Comparison of ENCODE assay signal across 8 cellular contexts in the genomic region with DNA sequence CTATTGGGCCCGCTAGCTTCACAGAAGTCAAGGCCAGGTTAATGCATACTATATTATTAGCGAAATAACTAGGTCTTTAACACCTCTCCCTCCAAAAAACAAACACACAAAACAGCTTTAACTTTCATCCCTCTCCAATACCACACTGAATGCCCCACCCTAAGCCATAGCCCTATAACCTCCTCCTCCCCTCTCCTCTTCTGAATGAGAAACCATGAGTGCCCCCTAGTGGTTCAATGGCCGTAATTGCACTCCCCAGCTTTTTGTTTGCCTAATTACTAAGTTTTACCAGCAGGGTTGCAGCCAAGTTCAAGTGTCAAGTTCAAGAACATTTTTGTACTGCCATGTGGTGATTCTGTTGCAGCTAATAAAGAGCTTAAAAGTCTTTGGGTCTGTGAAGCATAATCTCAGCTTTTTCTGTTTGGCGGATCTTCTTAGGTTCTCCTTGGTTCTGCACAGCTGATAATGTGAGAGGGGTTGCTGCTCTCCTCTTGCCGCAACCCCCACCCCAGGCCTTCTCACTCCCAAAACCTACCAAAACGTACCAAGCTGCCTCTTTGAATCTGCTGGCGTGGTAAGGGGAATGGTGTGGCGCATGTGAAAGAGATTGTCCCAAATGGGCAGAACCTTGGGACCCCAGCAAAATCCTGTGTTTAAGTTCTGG. TPM values are rescaled to one million over a fixed set of nuclear protein-coding genes. Genes with fewer than 3 reads are reported as not detected.
DNase-seq lines count a peak whose midpoint lies in the region; ATAC-seq, FAIRE-seq and TF ChIP-seq lines count a peak whose summit lies in the region.

No MANE protein-coding gene starts in this region.

- H3K36me3 ChIP-seq in left lung = no peaks in the 10 kb centered on the region

- H3K27me3 ChIP-seq in left lung = no peaks in the 10 kb centered on the region

- CTCF ChIA-PET in A549 (lab: Yijun Ruan, JAX) = interaction anchor here (0.5 to 9.4 kb wide), 65 partner anchors 9 to 765 kb away, joined by 3 to 277 read pairs (median 4); a partner anchor contains a TSS

- TF ChIP-seq CTCF in A549 (IDR thresholded peaks at IDR 0.05) (peak; percentile 79), left lung (IDR thresholded peaks at IDR 0.05) (peak; percentile 88)

- 44% methylated on average over 8 of the region's 8 CpGs for WGBS in A549 (ENCODE audit: missing lambda C conversion rate)

- DNase-seq in A549 (ENCODE audit: low read depth in 1 of 2, low spot score in 1 of 2) (peak; percentile 67 to 70), NCI-H460 (ENCODE audit: extremely low read depth, low read depth) (peak; percentile 78), cerebellum (ENCODE audit: low spot score) (peak; percentile 66), left lung (peak in 1 of 2 donors; percentile 42)
- peak; percentile 27 for DNase-seq in activated CD4-positive, alpha-beta T cell treated with anti-CD3 and anti-CD28 coated beads for 1 hour
- peak; percentile 44 to 46 for DNase-seq in stimulated activated CD4-positive, alpha-beta T cell treated with anti-CD3 and anti-CD28 coated beads, Interleukin-4, amount 100 ng/mL, for 48 hours (ENCODE audit: low read depth in 2 of 2)

- intact Hi-C loops in left lung (cut with DNase I) = loop anchor here in 1 of 2 donors (5.0 to 10.0 kb wide), 2 partner anchors 405 to 497 kb away; no protein-coding TSS in a partner anchor

- H3K4me3 ChIP-seq in A549 (no peak overlapping the region), left lung (no peak overlapping the region)

- peak; percentile 75 to 86 for ATAC-seq in A549
- peak; percentile 84 for ATAC-seq in GM18511 (IDR thresholded peaks at IDR 0.05; ENCODE audit: unreplicated experiment)
- ATAC-seq in HG03280 (IDR thresholded peaks at IDR 0.05; ENCODE audit: unreplicated experiment) = peak; percentile 86
- ATAC-seq in left lung = peak; percentile 95

- no peak overlapping the region for H3K4me2 ChIP-seq in A549

- POLR2A ChIA-PET in A549 (lab: Yijun Ruan, JAX) = no interaction called here

- H3K27ac ChIP-seq in A549 (no peak overlapping the region), left lung (no peak overlapping the region)

- FAIRE-seq in A549 (lab: Jason Lieb, UNC) = no peak

- H3K4me1 ChIP-seq in A549 = peaks cover 6% of the 10 kb centered on the region
- H3K4me1 ChIP-seq in left lung = peaks cover 0 to 3% of the 10 kb centered on the region in 2 donors

- TF ChIP-seq EP300 in A549 (IDR thresholded peaks at IDR 0.05) = no peak

- peak; percentile 88 to 90 for TF ChIP-seq RAD21 in A549 (conservative IDR thresholded peaks at IDR 0.05 in 1 of 2, IDR thresholded peaks at IDR 0.05 in 1 of 2)

- TF ChIP-seq POLR2A in A549 (IDR thresholded peaks at IDR 0.05; ENCODE audit: low read length) = no peak

- H3K9me3 ChIP-seq in A549 = no peaks in the 10 kb centered on the region
- no peaks in the 10 kb centered on the region for H3K9me3 ChIP-seq in left lung

TF ChIP-seq in A549, 52 proteins besides CTCF, POLR2A, EP300 and RAD21:
- TF ChIP-seq ZFP36 (IDR thresholded peaks at IDR 0.05; ENCODE audit: borderline replicate concordance, partially characterized antibody) = no peak
- TF ChIP-seq BHLHE40 (IDR thresholded peaks at IDR 0.05; ENCODE audit: low read depth, low read length) = no peak
- TF ChIP-seq SMC3 (IDR thresholded peaks at IDR 0.05) = peak; percentile 84
- TF ChIP-seq NR3C1 (IDR thresholded peaks at IDR 0.05) = no peak

RNA-seq across cellular contexts. Expression of a gene that starts 57.9 kb away (rescaled TPM):
- polyA plus RNA-seq in A549 (2011; rRNA removed) (191 and 258 TPM in 2 replicates), A549 (2017; fragmentation: RNase III; extraction: RNeasy Plus Mini Kit Qiagen cat#74134 plus additional on column Dnase treatment) (307 to 387 TPM (median 309 TPM) in 3 replicates)
- polyA plus RNA-seq in A549 (2012; cell fraction: cytosol; rRNA removed) = 75.5 and 91.7 TPM in 2 replicates
- 25.4 and 39.9 TPM in 2 replicates for polyA plus RNA-seq in A549 (2012; cell fraction: nucleus; rRNA removed)
- 4.8 and 5.5 TPM in 2 replicates for polyA minus RNA-seq in A549 (2011; rRNA and poly(A)+ RNA removed)
- 551 and 563 TPM in 2 replicates for total RNA-seq in NCI-H460 (2014; rRNA removed; shearing (Covaris generic))
- 857 and 1,056 TPM in 2 replicates for polyA plus RNA-seq in NCI-H460 (2014; cell fraction: nucleus; rRNA removed)
- total RNA-seq in cerebellum (15.5 TPM), left lung (100 to 1,000 TPM in 1 of 2 donors, 10 to 100 TPM in 1; 41.1 to 115 TPM)
